ENCODE assay signal across 26 cellular contexts in genomic region chr19:34044011-34044410, GRCh38.
A peak's percentile ranks its signal among the peaks of the same experiment; 100 is the strongest.
DNase-seq lines count a peak whose midpoint lies in the region; ATAC-seq, FAIRE-seq and TF ChIP-seq lines count a peak whose summit lies in the region.
"Had no signal": no experiment of that assay in that cellular context is flagged by ENCODE, and none has a peak within 500 bp of the region (broad histone marks: within the 10 kb centered on the region; RNA-seq: fewer than 3 reads in every experiment).

No MANE protein-coding gene starts in this region.

- no peak overlapping the region for H3K4ac ChIP-seq in trophoblast cell (ENCODE audit: low read depth, low read length)

- no peak for TF ChIP-seq POLR2A in A549 (IDR thresholded peaks at IDR 0.05; ENCODE audit: low read length)

- H3K79me1 ChIP-seq in trophoblast cell (ENCODE audit: low read length): no peaks in the 10 kb centered on the region

- no peak overlapping the region for H3K9ac ChIP-seq in trophoblast cell (ENCODE audit: low read length)
- H3K9ac ChIP-seq: BLaER1 treated with 17β-estradiol and CSF1 and Interleukin-3, amounts not matched to agents 10 nM and 100 nM had no signal

- H3K27ac ChIP-seq in A549 (no peak overlapping the region), trophoblast cell (ENCODE audit: low read depth, low read length) (no peak overlapping the region)
- H3K27ac ChIP-seq: 22Rv1; BLaER1 treated with 17β-estradiol and CSF1 and Interleukin-3, amounts not matched to agents 10 nM and 100 nM had no signal

- no peak overlapping the region for H3K27ac Mint-ChIP-seq in T-cell
- H3K27ac Mint-ChIP-seq: CD14-positive monocyte; CD4-positive, alpha-beta T cell; CD8-positive, alpha-beta memory T cell; GM23338; H9 had no signal

- no peak overlapping the region for H3K23ac ChIP-seq in trophoblast cell (ENCODE audit: low read length)

- no peaks in the 10 kb centered on the region for H3K9me3 Mint-ChIP-seq in T-cell
- H3K9me3 Mint-ChIP-seq: CD4-positive, alpha-beta T cell had no signal

- no peak overlapping the region for H2BK120ac ChIP-seq in trophoblast cell (ENCODE audit: insufficient read depth, low read length, poor library complexity)

- no peak for ATAC-seq in A549
- ATAC-seq in T-cell (replicated peaks in 1 of 4): no peak
- no peak for ATAC-seq in GM21786 (IDR thresholded peaks at IDR 0.05; ENCODE audit: unreplicated experiment)
- ATAC-seq: GM23338, HCT116 had no signal

- H3K4me3 Mint-ChIP-seq in T-cell: no peak overlapping the region
- H3K4me3 Mint-ChIP-seq: CD14-positive monocyte; CD4-positive, alpha-beta T cell; CD8-positive, alpha-beta memory T cell; GM23338; H9 had no signal

- H4K91ac ChIP-seq in trophoblast cell (ENCODE audit: low read depth, low read length): no peak overlapping the region

- H3K14ac ChIP-seq in trophoblast cell (ENCODE audit: low read length): no peak overlapping the region

- CTCF ChIA-PET in A549 (lab: Yijun Ruan, JAX): interaction anchor here (0.9 to 4.6 kb wide), 9 partner anchors 10 to 273 kb away, joined by 3 to 58 read pairs (median 4); no protein-coding TSS in a partner anchor
- CTCF ChIA-PET in T-cell (lab: Charles Lee): no interaction called here

- H3K9me3 ChIP-seq in A549: no peaks in the 10 kb centered on the region
- no peaks in the 10 kb centered on the region for H3K9me3 ChIP-seq in trophoblast cell (ENCODE audit: insufficient read depth, low read depth, low read length)
- H3K9me3 ChIP-seq: BE2C had no signal

- no peak overlapping the region for H2BK5ac ChIP-seq in trophoblast cell (ENCODE audit: low read depth, low read length, poor library complexity)

- TF ChIP-seq CTCF in A549 (IDR thresholded peaks at IDR 0.05): no peak

- H3K4me3 ChIP-seq in A549 (no peak overlapping the region), trophoblast cell (ENCODE audit: low read depth, low read length) (no peak overlapping the region)
- H3K4me3 ChIP-seq: BLaER1 treated with 17β-estradiol and CSF1 and Interleukin-3, amounts not matched to agents 10 nM and 100 nM; GM23338 had no signal

- H3K4me1 Mint-ChIP-seq in T-cell: peaks cover 0 to 6% (median 0%) of the 10 kb centered on the region in 3 donors
- H3K4me1 Mint-ChIP-seq: CD14-positive monocyte, GM23338, H9 had no signal

- H4K12ac ChIP-seq in trophoblast cell (ENCODE audit: low read depth, low read length): no peak overlapping the region

- POLR2A ChIA-PET in A549 (lab: Yijun Ruan, JAX) (no interaction called here), T-cell (lab: Charles Lee) (no interaction called here)

- no peak overlapping the region for H2BK12ac ChIP-seq in trophoblast cell (ENCODE audit: low read length)

- TF ChIP-seq RAD21 in A549 (conservative IDR thresholded peaks at IDR 0.05 in 1 of 2, IDR thresholded peaks at IDR 0.05 in 1 of 2): no peak

- H3K4me1 ChIP-seq in A549 (no peaks in the 10 kb centered on the region), trophoblast cell (ENCODE audit: control insufficient read depth in 1 of 2, insufficient read depth in 2 of 2, low read length in 2 of 2) (no peaks in the 10 kb centered on the region)
- H3K4me1 ChIP-seq: BE2C; BLaER1 treated with 17β-estradiol and CSF1 and Interleukin-3, amounts not matched to agents 10 nM and 100 nM had no signal

- no peaks in the 10 kb centered on the region for H3K79me2 ChIP-seq in trophoblast cell (ENCODE audit: control insufficient read depth, insufficient read depth, low read length, poor library complexity)

- H3K4me2 ChIP-seq in A549 (no peak overlapping the region), trophoblast cell (ENCODE audit: low read length) (no peak overlapping the region)
- H3K4me2 ChIP-seq: BLaER1 treated with 17β-estradiol and CSF1 and Interleukin-3, amounts not matched to agents 10 nM and 100 nM; GM23338 had no signal

- H3K27me3 ChIP-seq in trophoblast cell (ENCODE audit: insufficient read depth, low read length): no peaks in the 10 kb centered on the region
- H3K27me3 ChIP-seq: BLaER1 treated with 17β-estradiol and CSF1 and Interleukin-3, amounts not matched to agents 10 nM and 100 nM had no signal

- peaks cover 14 to 29% of the 10 kb centered on the region in 2 donors for H3K27me3 Mint-ChIP-seq in T-cell

- peak; percentile 13 for FAIRE-seq in A549 (lab: Jason Lieb, UNC)
- FAIRE-seq: A204.1, G401.6, GM12892, GM19239 had no signal

- H4K8ac ChIP-seq in trophoblast cell (ENCODE audit: low read depth, low read length): no peak overlapping the region

- no peak overlapping the region for H2AFZ ChIP-seq in trophoblast cell (ENCODE audit: insufficient read depth, low read length, poor library complexity)
- H2AFZ ChIP-seq: GM23338 had no signal

- no peaks in the 10 kb centered on the region for H3K36me3 ChIP-seq in trophoblast cell (ENCODE audit: control insufficient read depth in 1 of 2, insufficient read depth in 2 of 2, low read length in 2 of 2)
- H3K36me3 ChIP-seq: BE2C; BLaER1 treated with 17β-estradiol and CSF1 and Interleukin-3, amounts not matched to agents 10 nM and 100 nM had no signal

- DNase-seq in A549 (ENCODE audit: low read depth in 1 of 2, low spot score in 1 of 2) (no peak), M059J (ENCODE audit: low read depth) (peak; percentile 29), kidney tubule cell (ENCODE audit: low spot score) (peak; percentile 28), trophoblast cell (peak; percentile 16 to 24), NCI-H2171 treated with DMSO at 0.1 percent for 48 hours (lab: John Stamatoyannopoulos, UW) (no peak), T-cell (no peak), occipital lobe (lab: John Stamatoyannopoulos, UW) (no peak)
- DNase-seq: ACHN; AML-193; BE2C; Calu3; CD4-positive, alpha-beta T cell; CD8-positive, alpha-beta memory T cell; DMS53; DMS79 treated with DMSO at 0.1 percent for 48 hours; H9 had no signal

- TF ChIP-seq EP300 in A549 (IDR thresholded peaks at IDR 0.05): no peak

- H2AK5ac ChIP-seq in trophoblast cell (ENCODE audit: low read length): no peak overlapping the region

- WGBS in A549 (ENCODE audit: missing lambda C conversion rate): 3% methylated on average over 2 of the region's 2 CpGs
- WGBS in trophoblast cell (ENCODE audit: extremely low coverage, insufficient coverage, insufficient read length): no CpG with 5 or more reads among the region's 2 CpGs

- H3K36me3 Mint-ChIP-seq in T-cell: no peaks in the 10 kb centered on the region
- H3K36me3 Mint-ChIP-seq: CD14-positive monocyte had no signal

- no peak overlapping the region for H3K18ac ChIP-seq in trophoblast cell (ENCODE audit: low read length)

TF ChIP-seq in A549, 52 proteins besides CTCF, POLR2A, EP300 and RAD21:
- TF ChIP-seq MAFK (IDR thresholded peaks at IDR 0.05; ENCODE audit: partially characterized antibody) (no peak), KDM5A (IDR thresholded peaks at IDR 0.05) (no peak), MAZ (IDR thresholded peaks at IDR 0.05; ENCODE audit: borderline replicate concordance, low read depth, low read length) (no peak), POLR2AphosphoS2 (conservative IDR thresholded peaks at IDR 0.05; ENCODE audit: low read length) (no peak), HDAC2 (IDR thresholded peaks at IDR 0.05) (no peak)

Comparison
In these comparisons a context has a peak if more than half of its experiments do, and no peak if none do; other contexts are left out.
1. DNase-seq: peak in M059J (single experiment), kidney tubule cell (single experiment) and trophoblast cell (2 of 2); none in A549 (0 of 2), NCI-H2171 treated with DMSO at 0.1 percent for 48 hours (single experiment), T-cell (0 of 34) and occipital lobe (single experiment).